1 cellular context compared by ENCODE assay signal in the genomic region with DNA sequence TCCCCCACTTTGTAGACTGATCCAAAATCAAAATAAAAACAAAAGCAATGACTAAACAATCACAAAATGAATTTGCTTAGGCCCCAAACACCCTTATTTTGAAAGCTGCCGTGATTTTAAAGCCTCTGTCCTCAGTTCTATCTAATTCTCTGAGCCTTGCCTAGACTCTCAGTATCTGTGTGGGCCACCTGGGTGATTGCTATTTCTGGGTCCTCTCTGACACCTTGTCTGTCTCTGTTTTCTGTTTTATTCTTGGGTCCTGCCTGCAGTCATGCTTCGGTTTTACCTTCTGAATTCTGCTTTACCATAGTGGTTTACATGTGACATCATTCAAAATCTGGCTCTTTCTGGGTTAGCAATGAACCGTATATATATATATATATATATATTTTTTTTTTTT.
TF ChIP-seq lines count a peak whose summit lies in the region.

No MANE protein-coding gene starts in this region.

TF ChIP-seq in SK-N-SH, 30 proteins besides CTCF, POLR2A, EP300 and RAD21 (continued from another document):
- no peak for TF ChIP-seq NFIC (IDR thresholded peaks at IDR 0.05; ENCODE audit: borderline replicate concordance)
- TF ChIP-seq, protein P1, sequence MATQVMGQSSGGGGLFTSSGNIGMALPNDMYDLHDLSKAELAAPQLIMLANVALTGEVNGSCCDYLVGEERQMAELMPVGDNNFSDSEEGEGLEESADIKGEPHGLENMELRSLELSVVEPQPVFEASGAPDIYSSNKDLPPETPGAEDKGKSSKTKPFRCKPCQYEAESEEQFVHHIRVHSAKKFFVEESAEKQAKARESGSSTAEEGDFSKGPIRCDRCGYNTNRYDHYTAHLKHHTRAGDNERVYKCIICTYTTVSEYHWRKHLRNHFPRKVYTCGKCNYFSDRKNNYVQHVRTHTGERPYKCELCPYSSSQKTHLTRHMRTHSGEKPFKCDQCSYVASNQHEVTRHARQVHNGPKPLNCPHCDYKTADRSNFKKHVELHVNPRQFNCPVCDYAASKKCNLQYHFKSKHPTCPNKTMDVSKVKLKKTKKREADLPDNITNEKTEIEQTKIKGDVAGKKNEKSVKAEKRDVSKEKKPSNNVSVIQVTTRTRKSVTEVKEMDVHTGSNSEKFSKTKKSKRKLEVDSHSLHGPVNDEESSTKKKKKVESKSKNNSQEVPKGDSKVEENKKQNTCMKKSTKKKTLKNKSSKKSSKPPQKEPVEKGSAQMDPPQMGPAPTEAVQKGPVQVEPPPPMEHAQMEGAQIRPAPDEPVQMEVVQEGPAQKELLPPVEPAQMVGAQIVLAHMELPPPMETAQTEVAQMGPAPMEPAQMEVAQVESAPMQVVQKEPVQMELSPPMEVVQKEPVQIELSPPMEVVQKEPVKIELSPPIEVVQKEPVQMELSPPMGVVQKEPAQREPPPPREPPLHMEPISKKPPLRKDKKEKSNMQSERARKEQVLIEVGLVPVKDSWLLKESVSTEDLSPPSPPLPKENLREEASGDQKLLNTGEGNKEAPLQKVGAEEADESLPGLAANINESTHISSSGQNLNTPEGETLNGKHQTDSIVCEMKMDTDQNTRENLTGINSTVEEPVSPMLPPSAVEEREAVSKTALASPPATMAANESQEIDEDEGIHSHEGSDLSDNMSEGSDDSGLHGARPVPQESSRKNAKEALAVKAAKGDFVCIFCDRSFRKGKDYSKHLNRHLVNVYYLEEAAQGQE (IDR thresholded peaks at IDR 0.05; ENCODE audit: low read depth, low read length), result no peak
